In the genomic region with DNA sequence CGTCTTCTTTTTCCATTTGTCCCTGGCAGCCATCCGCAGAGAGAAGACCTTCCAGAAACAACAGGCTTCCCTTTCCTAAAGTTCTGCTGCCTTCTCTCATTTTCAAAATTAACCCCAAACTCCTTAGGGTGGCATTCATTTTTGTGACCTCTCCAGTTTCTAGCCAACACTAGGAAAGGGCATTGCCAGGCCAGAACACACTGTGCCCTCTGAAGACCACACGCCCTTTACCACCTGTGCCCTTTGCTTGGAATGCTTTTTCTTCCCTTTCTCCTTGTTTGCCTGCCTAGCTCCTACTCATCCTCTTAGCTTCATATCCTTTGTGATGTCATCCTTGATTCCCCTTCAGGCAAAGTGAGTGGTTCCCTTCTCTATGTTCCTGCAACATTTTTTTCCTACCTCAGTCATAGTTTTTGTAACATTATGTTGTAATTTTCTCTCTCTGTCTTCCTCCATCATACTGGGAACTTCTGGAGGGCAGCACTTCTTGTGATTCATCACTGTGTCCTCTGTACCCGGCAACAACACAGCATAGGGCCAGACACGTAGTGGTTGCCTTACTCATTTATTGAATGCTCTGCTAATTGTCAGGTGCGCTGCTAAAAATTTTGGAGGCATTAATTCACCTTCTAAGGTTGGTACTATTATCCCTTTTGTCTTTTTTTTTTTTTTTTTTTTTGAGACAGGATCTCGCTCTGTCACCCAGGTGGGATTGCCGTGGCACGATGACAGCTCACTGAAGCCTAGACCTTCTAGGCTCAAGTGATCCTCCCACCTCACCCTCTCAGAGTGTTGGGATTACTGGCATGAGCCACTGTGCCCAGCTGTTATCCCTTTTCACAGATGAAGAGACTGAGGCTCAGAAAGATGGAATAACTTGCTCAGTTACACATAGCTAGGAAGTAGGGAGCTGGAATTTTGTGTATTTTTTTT, we compare ENCODE assay signal across 6 cellular contexts. TPM values are rescaled to one million over a fixed set of nuclear protein-coding genes. Genes with fewer than 3 reads are reported as not detected.
DNase-seq lines count a peak whose midpoint lies in the region.

No MANE protein-coding gene starts in this region.

- DNase-seq in GM04503 (ENCODE audit: low read depth): peak; percentile 76
- no peak for DNase-seq in SHP77 (lab: John Stamatoyannopoulos, UW)
- no peak for DNase-seq in COLO829 (ENCODE audit: low spot score)
- DNase-seq in anterior cingulate cortex (lab: John Stamatoyannopoulos, UW): no peak

- no peaks in the 10 kb centered on the region for H3K27me3 Mint-ChIP-seq in activated naive CD8-positive, alpha-beta T cell

- peak overlapping the region; percentile 89 for H3K27ac Mint-ChIP-seq in activated naive CD8-positive, alpha-beta T cell

- 68 to 72% methylated on average over 8 of the region's 9 CpGs for WGBS in mesodermal cell (ENCODE audit: insufficient coverage in 2 of 2), 2 experiments

- H3K9me3 Mint-ChIP-seq in activated naive CD8-positive, alpha-beta T cell (ENCODE audit: low read depth): no peaks in the 10 kb centered on the region

- H3K4me3 ChIP-seq in mesodermal cell (ENCODE audit: extremely low read depth, insufficient read depth, low read length, poor library complexity, severe bottlenecking): peak overlapping the region; percentile 64

- H3K4me1 ChIP-seq in mesodermal cell (ENCODE audit: control insufficient read depth, insufficient read depth, low read length, poor library complexity, severe bottlenecking): no peaks in the 10 kb centered on the region

- peak overlapping the region; percentile 95 for H3K4me3 Mint-ChIP-seq in activated naive CD8-positive, alpha-beta T cell

- peak overlapping the region; percentile 87 for H3K27ac ChIP-seq in mesodermal cell (ENCODE audit: low read depth, low read length, severe bottlenecking)

- peaks cover 51% of the 10 kb centered on the region for H3K36me3 ChIP-seq in mesodermal cell (ENCODE audit: control insufficient read depth, insufficient read depth, low read length)

- H3K9me3 ChIP-seq in mesodermal cell (ENCODE audit: control insufficient read depth, low read length): no peaks in the 10 kb centered on the region

- no peaks in the 10 kb centered on the region for H3K36me3 Mint-ChIP-seq in activated naive CD8-positive, alpha-beta T cell

- H3K4me1 Mint-ChIP-seq in activated naive CD8-positive, alpha-beta T cell (ENCODE audit: low read depth): peaks cover 20% of the 10 kb centered on the region

RNA-seq across cellular contexts. Expression of gene KAT8, which starts 1.0 kb away (rescaled TPM):
- polyA plus RNA-seq in mesodermal cell (2013, experiment 1 of 2): 51.6 TPM
- polyA plus RNA-seq in mesodermal cell (2013, experiment 2 of 2): 46.8 TPM

RNA-seq across cellular contexts. Expression of gene BCKDK, which starts 10.3 kb away (rescaled TPM):
- 57.2 TPM for polyA plus RNA-seq in mesodermal cell (2013, experiment 1 of 2)
- 51.7 TPM for polyA plus RNA-seq in mesodermal cell (2013, experiment 2 of 2)

RNA-seq across cellular contexts. Expression of gene PRSS8, which starts 17.0 kb away (rescaled TPM):
- polyA plus RNA-seq in mesodermal cell (2013, experiment 1 of 2): 6.5 TPM
- polyA plus RNA-seq in mesodermal cell (2013, experiment 2 of 2): 5.6 TPM

RNA-seq across cellular contexts. Expression of gene VKORC1, which starts 23.9 kb away (rescaled TPM):
- polyA plus RNA-seq in mesodermal cell (2013, experiment 1 of 2): 127 TPM
- 114 TPM for polyA plus RNA-seq in mesodermal cell (2013, experiment 2 of 2)

RNA-seq across cellular contexts. Expression of gene PRSS53, which starts 29.7 kb away (rescaled TPM):
- polyA plus RNA-seq in mesodermal cell (2013, experiment 1 of 2): 2.9 TPM
- polyA plus RNA-seq in mesodermal cell (2013, experiment 2 of 2): 3.4 TPM
